ENCODE assay signal across 13 cellular contexts in genomic region chr3:63979093-63979492, GRCh38. TPM values are rescaled to one million over a fixed set of nuclear protein-coding genes. Genes with fewer than 3 reads are reported as not detected.
DNase-seq lines count a peak whose midpoint lies in the region; ATAC-seq and TF ChIP-seq lines count a peak whose summit lies in the region.
"Had no signal": no experiment of that assay in that cellular context is flagged by ENCODE, and none has a peak within 500 bp of the region (broad histone marks: within the 10 kb centered on the region; RNA-seq: fewer than 3 reads in every experiment).

No MANE protein-coding gene starts in this region.

- POLR2A ChIA-PET in MCF 10A (lab: Yijun Ruan, JAX) = interaction anchor here (1.0 to 11.5 kb wide), 8 partner anchors 12 to 120 kb away, joined by 4 to 283 read pairs (median 7); partner anchors contain the start of genes ATXN7 and THOC7

- H3K4me3 Mint-ChIP-seq in MCF 10A (ENCODE audit: unreplicated experiment) = peak overlapping the region; percentile 54
- H3K4me3 Mint-ChIP-seq: nephron had no signal

- no peaks in the 10 kb centered on the region for H3K9me3 ChIP-seq in lower lobe of right lung
- H3K9me3 ChIP-seq: gastroesophageal sphincter had no signal

- no peaks in the 10 kb centered on the region for H3K27me3 ChIP-seq in lower lobe of right lung (ENCODE audit: low read depth)
- H3K27me3 ChIP-seq: gastroesophageal sphincter had no signal

- CTCF ChIA-PET in MCF 10A (lab: Yijun Ruan, JAX) = interaction anchor here (0.8 to 10.0 kb wide), 6 partner anchors 12 to 71 kb away, joined by 3 to 185 read pairs (median 6); no protein-coding TSS in a partner anchor

- peak overlapping the region; percentile 20 for H3K4me3 ChIP-seq in lower lobe of right lung
- H3K4me3 ChIP-seq: gastroesophageal sphincter had no signal

- H3K9me3 Mint-ChIP-seq in MCF 10A (ENCODE audit: unreplicated experiment) = no peaks in the 10 kb centered on the region
- H3K9me3 Mint-ChIP-seq: nephron had no signal

- H3K36me3 ChIP-seq in lower lobe of right lung = peaks cover 37% of the 10 kb centered on the region

- no peaks in the 10 kb centered on the region for H3K27me3 Mint-ChIP-seq in MCF 10A (ENCODE audit: insufficient read depth, unreplicated experiment)

- peaks cover 84% of the 10 kb centered on the region for H3K4me1 ChIP-seq in lower lobe of right lung

- DNase-seq in stimulated activated naive CD4-positive, alpha-beta T cell (lab: John Stamatoyannopoulos, UW) = peak in 4 of 6 experiments; percentile 18 to 61 (median 54)
- DNase-seq in stimulated activated naive CD4-positive, alpha-beta T cell treated with Interleukin-2 at 50 U/mL for 16 hours (lab: John Stamatoyannopoulos, UW) = no peak
- no peak for DNase-seq in MCF 10A (ENCODE audit: unreplicated experiment)
- DNase-seq in lower lobe of right lung = no peak
- DNase-seq in NCI-H82 treated with DMSO at 0.1 percent for 48 hours (lab: John Stamatoyannopoulos, UW; ENCODE audit: unreplicated experiment) = no peak
- DNase-seq in DMS53 treated with DMSO at 0.1 percent for 48 hours (lab: John Stamatoyannopoulos, UW; ENCODE audit: unreplicated experiment) = no peak
- no peak for DNase-seq in COR-L47 (lab: John Stamatoyannopoulos, UW)
- DNase-seq: Calu3, NCI-H2227 treated with DMSO at 0.1 percent for 48 hours, SW 1271 had no signal

- peaks cover 34% of the 10 kb centered on the region for H3K4me1 Mint-ChIP-seq in MCF 10A (ENCODE audit: insufficient read depth, unreplicated experiment)

- intact Hi-C loops in MCF 10A (cut with micrococcal nuclease) = no loop called here
- intact Hi-C loops in lower lobe of right lung (cut with DNase I) = no loop called here

- peak; percentile 64 to 77 for ATAC-seq in lower lobe of right lung
- no peak for ATAC-seq in GM18909 (IDR thresholded peaks at IDR 0.05; ENCODE audit: poor library complexity, unreplicated experiment)
- ATAC-seq: gastroesophageal sphincter had no signal

- H3K36me3 Mint-ChIP-seq in MCF 10A (ENCODE audit: insufficient read depth, unreplicated experiment) = peaks cover 34% of the 10 kb centered on the region

- peak overlapping the region; percentile 61 for H3K27ac ChIP-seq in lower lobe of right lung
- H3K27ac ChIP-seq: gastroesophageal sphincter had no signal

- TF ChIP-seq CTCF in MCF 10A (IDR thresholded peaks at IDR 0.05; ENCODE audit: unreplicated experiment) (no peak), lower lobe of right lung (IDR thresholded peaks at IDR 0.05) (no peak)

- no TSS peak for BruUV-seq in MCF 10A (replicated peaks; lab: Mats Ljungman, UMichigan)

- peak overlapping the region; percentile 86 for H3K27ac Mint-ChIP-seq in MCF 10A (ENCODE audit: low read depth, unreplicated experiment)
- H3K27ac Mint-ChIP-seq: nephron had no signal

RNA-seq across cellular contexts. Expression of gene PSMD6, which starts 44.2 kb away (rescaled TPM):
- total RNA-seq in MCF 10A (2022) = 62.7 and 66.0 TPM in 2 replicates
- total RNA-seq in lower lobe of right lung = 51.1 TPM

Comparison
In these comparisons a context has a peak if more than half of its experiments do, and no peak if none do; other contexts are left out.
1. DNase-seq: peak in stimulated activated naive CD4-positive, alpha-beta T cell (4 of 6); none in stimulated activated naive CD4-positive, alpha-beta T cell treated with Interleukin-2 at 50 U/mL for 16 hours (single experiment), MCF 10A (single experiment), lower lobe of right lung (single experiment), NCI-H82 treated with DMSO at 0.1 percent for 48 hours (single experiment), DMS53 treated with DMSO at 0.1 percent for 48 hours (single experiment) and COR-L47 (single experiment).